8 cellular contexts compared by ENCODE assay signal in genomic region chr1:31789259-31790065, GRCh38. TPM values are rescaled to one million over a fixed set of nuclear protein-coding genes. Genes with fewer than 3 reads are reported as not detected.
A peak's percentile ranks its signal among the peaks of the same experiment; 100 is the strongest.
DNase-seq lines count a peak whose midpoint lies in the region; ATAC-seq and TF ChIP-seq lines count a peak whose summit lies in the region.

No MANE protein-coding gene starts in this region.

- peaks cover 15% of the 10 kb centered on the region for H3K4me1 Mint-ChIP-seq in CD4-positive, alpha-beta T cell (ENCODE audit: low read depth)
- peaks cover 41% of the 10 kb centered on the region for H3K4me1 Mint-ChIP-seq in nephron progenitor cell

- no peaks in the 10 kb centered on the region for H3K27me3 Mint-ChIP-seq in CD4-positive, alpha-beta T cell
- peaks cover 23% of the 10 kb centered on the region for H3K27me3 Mint-ChIP-seq in nephron progenitor cell (ENCODE audit: low read depth, poor library complexity)

- H3K36me3 Mint-ChIP-seq in CD4-positive, alpha-beta T cell (ENCODE audit: low read depth) = peaks cover 4% of the 10 kb centered on the region
- no peaks in the 10 kb centered on the region for H3K36me3 Mint-ChIP-seq in nephron progenitor cell (ENCODE audit: low read depth)

- H3K27me3 ChIP-seq in CD4-positive, alpha-beta T cell (ENCODE audit: control insufficient read depth, insufficient read depth, low read length) = no peaks in the 10 kb centered on the region

- CTCF ChIA-PET in CD4-positive, alpha-beta T cell (lab: Charles Lee) = interaction anchor here (0.6 to 3.2 kb wide), 46 partner anchors 9 to 395 kb away, joined by 3 to 35 read pairs (median 4); partner anchors contain the start of genes ADGRB2, PEF1 and SPOCD1

- peak; percentile 90 to 98 (median 96) for DNase-seq in CD4-positive, alpha-beta T cell
- DNase-seq in RPMI8226 (peak; percentile 95), fibroblast of the conjunctiva (ENCODE audit: low read depth) (peak; percentile 89), nephron progenitor cell (peak; percentile 99)
- DNase-seq in activated effector memory CD4-positive, alpha-beta T cell treated with Interleukin-2 at 50 U/mL for 16 hours = peak; percentile 92
- peak; percentile 95 for DNase-seq in stimulated activated naive CD4-positive, alpha-beta T cell treated with Interleukin-2 at 50 U/mL for 16 hours (lab: John Stamatoyannopoulos, UW)

- H3K27ac Mint-ChIP-seq in CD4-positive, alpha-beta T cell = peak overlapping the region; percentile 90
- H3K27ac Mint-ChIP-seq in nephron progenitor cell = no peak overlapping the region

- H3K4me3 Mint-ChIP-seq in CD4-positive, alpha-beta T cell = peak overlapping the region; percentile 98
- H3K4me3 Mint-ChIP-seq in nephron progenitor cell = peak overlapping the region; percentile 88

- POLR2A ChIA-PET in CD4-positive, alpha-beta T cell (lab: Charles Lee) = interaction anchor here (0.6 to 2.1 kb wide), 17 partner anchors 13 to 224 kb away, joined by 3 to 13 read pairs (median 4); partner anchors contain the start of genes ADGRB2, PEF1 and PTP4A2

- no peaks in the 10 kb centered on the region for H3K9me3 Mint-ChIP-seq in CD4-positive, alpha-beta T cell
- no peaks in the 10 kb centered on the region for H3K9me3 Mint-ChIP-seq in nephron progenitor cell

- ATAC-seq in CD4-positive, alpha-beta T cell (ENCODE audit: poor library complexity) = peak; percentile 82
- ATAC-seq in GM21529 (IDR thresholded peaks at IDR 0.05; ENCODE audit: unreplicated experiment) = peak; percentile 51

- peak; percentile 73 for TF ChIP-seq CTCF in CD4-positive, alpha-beta T cell (IDR thresholded peaks at IDR 0.05)
- TF ChIP-seq CTCF in LNCAP (IDR thresholded peaks at IDR 0.05) (peak; percentile 95), nephron progenitor cell (IDR thresholded peaks at IDR 0.05) (peak; percentile 72)

- intact Hi-C loops in CD4-positive, alpha-beta T cell (cut with DNase I, micrococcal nuclease) = loop anchor here (1.0 to 10.0 kb wide), 8 partner anchors 27 to 627 kb away; no protein-coding TSS in a partner anchor

- no peaks in the 10 kb centered on the region for H3K9me3 ChIP-seq in CD4-positive, alpha-beta T cell (ENCODE audit: control insufficient read depth, low read length)

- H3K27ac ChIP-seq in CD4-positive, alpha-beta T cell (ENCODE audit: low read depth, low read length) = no peak overlapping the region

RNA-seq across cellular contexts. Expression of gene ADGRB2, which starts 25.3 kb away (rescaled TPM):
- total RNA-seq in CD4-positive, alpha-beta T cell = under 1 TPM; 0.39 to 0.71 TPM

RNA-seq across cellular contexts. Expression of gene SPOCD1, which starts 26.4 kb away (rescaled TPM):
- under 1 TPM; 0.11 to 0.27 TPM for total RNA-seq in CD4-positive, alpha-beta T cell
